In genomic region chr3:31625358-31625757, GRCh38 we compare ENCODE assay signal across 22 cellular contexts.
DNase-seq lines count a peak whose midpoint lies in the region; ATAC-seq, FAIRE-seq and TF ChIP-seq lines count a peak whose summit lies in the region.
"Had no signal": no experiment of that assay in that cellular context is flagged by ENCODE, and none has a peak within 500 bp of the region (broad histone marks: within the 10 kb centered on the region; RNA-seq: fewer than 3 reads in every experiment).

No MANE protein-coding gene starts in this region.

- no peak overlapping the region for H2BK5ac ChIP-seq in H1 (ENCODE audit: low read depth, low read length)

- TF ChIP-seq POLR2A in H1 (IDR thresholded peaks at IDR 0.05; ENCODE audit: control extremely low read depth in 1 of 2, low read depth in 2 of 2, low read length in 2 of 2): no peak

- no CpG with 5 or more reads among the region's 2 CpGs for WGBS in HUES64
- WGBS in H1 (ENCODE audit: extremely low coverage in 1 of 2, insufficient coverage in 1 of 2, insufficient read length in 1 of 2, insufficient replicate concordance in 2 of 2, low coverage in 1 of 2, low lambda C conversion rate in 2 of 2, missing lambda C conversion rate in 1 of 2), 2 experiments: 33% methylated on average over 2 of the region's 2 CpGs; no CpG with 5 or more reads in 1 of the 2 experiments

- H4K91ac ChIP-seq in H1 (replicated peaks; ENCODE audit: insufficient read length, low read length): no peak overlapping the region

- no peak for TF ChIP-seq RAD21 in H1 (IDR thresholded peaks at IDR 0.05 in 1 of 2, conservative IDR thresholded peaks at IDR 0.05 in 1 of 2; ENCODE audit: low read depth in 2 of 2, low read length in 2 of 2)

- H3K27ac ChIP-seq in HUES64 (ENCODE audit: low read depth, low read length) (peak overlapping the region; percentile 1; the same call in 1 of the 2 replicates), H1 (ENCODE audit: low read depth, low read length) (no peak overlapping the region)
- H3K27ac ChIP-seq in CD4-positive, alpha-beta memory T cell (ENCODE audit: low read depth, low read length): no peak overlapping the region
- H3K27ac ChIP-seq: A549; BLaER1 treated with 17β-estradiol and CSF1 and Interleukin-3, amounts not matched to agents 10 nM and 100 nM had no signal

- no peak overlapping the region for H3K4ac ChIP-seq in H1 (replicated peaks; ENCODE audit: insufficient read length, low read depth, low read length)

- no peak overlapping the region for H3K4me3 ChIP-seq in HAP-1
- H3K4me3 ChIP-seq in HUES64 (ENCODE audit: low read length): no peak overlapping the region
- H3K4me3 ChIP-seq in H1 (ENCODE audit: extremely low read depth in 1 of 4, insufficient read depth in 2 of 4, low read depth in 3 of 4, low read length in 4 of 4): peak overlapping the region in 1 of 4 experiments; percentile 24; a peak in 1 of 8 replicates
- H3K4me3 ChIP-seq in CD4-positive, alpha-beta memory T cell (ENCODE audit: low read length in 2 of 2): no peak overlapping the region
- H3K4me3 ChIP-seq: A549; BLaER1 treated with 17β-estradiol and CSF1 and Interleukin-3, amounts not matched to agents 10 nM and 100 nM had no signal

- DNase-seq in HAP-1 (ENCODE audit: low spot score in 2 of 2) (peak; percentile 27 to 65), H1 (ENCODE audit: low read depth in 1 of 2, low spot score in 2 of 2) (no peak), GM19238 (ENCODE audit: insufficient read length, low spot score) (no peak), NCI-H2171 treated with DMSO at 0.1 percent for 48 hours (lab: John Stamatoyannopoulos, UW) (no peak)
- DNase-seq in CD4-positive, alpha-beta memory T cell: no peak
- no peak for DNase-seq in stimulated activated naive CD8-positive, alpha-beta T cell treated with anti-CD3 and anti-CD28 coated beads, Interleukin-15, amount 100 ng/mL, for 72 hours
- DNase-seq: 8988T; ACHN; AML-193; BE2C; Calu3; CD4-positive, alpha-beta T cell; COR-L47; DMS53; DMS79 treated with DMSO at 0.1 percent for 48 hours; GOT3; H7 had no signal

- H3K4me1 ChIP-seq in HAP-1: peaks cover 34% of the 10 kb centered on the region
- peaks cover 34% of the 10 kb centered on the region for H3K4me1 ChIP-seq in HUES64 (ENCODE audit: insufficient read depth, low read length)
- H3K4me1 ChIP-seq in H1 (replicated peaks in 1 of 4; ENCODE audit: control insufficient read depth in 3 of 4, insufficient read depth in 4 of 4, low read length in 3 of 4): peaks cover 0 to 4% (median 2%) of the 10 kb centered on the region in 4 experiments; a peak in 2 of 7 replicates
- no peaks in the 10 kb centered on the region for H3K4me1 ChIP-seq in CD4-positive, alpha-beta memory T cell (ENCODE audit: insufficient read depth, low read length)
- H3K4me1 ChIP-seq: A549, BE2C had no signal

- H4K8ac ChIP-seq in H1 (ENCODE audit: extremely low read depth, insufficient read depth, low read length): no peak overlapping the region

- H4K5ac ChIP-seq in H1 (ENCODE audit: insufficient read length, low read depth, low read length): no peak overlapping the region

- H3K9ac ChIP-seq in HUES64 (ENCODE audit: low read depth, low read length) (no peak overlapping the region), H1 (replicated peaks in 1 of 4; ENCODE audit: extremely low read depth in 1 of 4, low read depth in 3 of 4, low read length in 3 of 4) (no peak overlapping the region)
- H3K9ac ChIP-seq: BLaER1 treated with 17β-estradiol and CSF1 and Interleukin-3, amounts not matched to agents 10 nM and 100 nM had no signal

- TF ChIP-seq CTCF in H1 (IDR thresholded peaks at IDR 0.05; ENCODE audit: control extremely low read depth in 1 of 3, insufficient read depth in 1 of 3, low read depth in 1 of 3, low read length in 3 of 3): no peak

- no peak for TF ChIP-seq EP300 in H1 (IDR thresholded peaks at IDR 0.05; ENCODE audit: borderline replicate concordance in 1 of 2, low read depth in 2 of 2, low read length in 2 of 2)

- H3K36me3 ChIP-seq in HAP-1 (replicated peaks) (peaks cover 13% of the 10 kb centered on the region), HUES64 (ENCODE audit: insufficient read depth, low read length) (peaks cover 85% of the 10 kb centered on the region), H1 (ENCODE audit: control insufficient read depth in 2 of 4, insufficient read depth in 4 of 4, low read length in 3 of 4) (peaks cover 0 to 19% (median 5%) of the 10 kb centered on the region in 4 experiments; a peak in 2 of 8 replicates)
- peaks cover 74% of the 10 kb centered on the region for H3K36me3 ChIP-seq in CD4-positive, alpha-beta memory T cell (ENCODE audit: insufficient read depth, low read length)
- H3K36me3 ChIP-seq: BE2C had no signal

- H3K9me3 ChIP-seq in HAP-1 (no peaks in the 10 kb centered on the region), HUES64 (ENCODE audit: insufficient read depth, low read depth, low read length) (no peaks in the 10 kb centered on the region), H1 (ENCODE audit: insufficient read depth in 2 of 2, low read depth in 1 of 2, low read length in 1 of 2) (no peaks in the 10 kb centered on the region)
- H3K9me3 ChIP-seq in CD4-positive, alpha-beta memory T cell (ENCODE audit: control insufficient read depth in 1 of 2, low read length in 2 of 2): no peaks in the 10 kb centered on the region
- H3K9me3 ChIP-seq: A549; BE2C; BLaER1 treated with 17β-estradiol and CSF1 and Interleukin-3, amounts not matched to agents 10 nM and 100 nM had no signal

- H3K23me2 ChIP-seq in H1 (ENCODE audit: low read depth, low read length): no peaks in the 10 kb centered on the region

- H3K4me2 ChIP-seq in H1 (ENCODE audit: insufficient read depth in 1 of 2, low read depth in 2 of 2, low read length in 2 of 2): no peak overlapping the region
- H3K4me2 ChIP-seq: A549; BLaER1 treated with 17β-estradiol and CSF1 and Interleukin-3, amounts not matched to agents 10 nM and 100 nM had no signal

- H2BK20ac ChIP-seq in H1 (ENCODE audit: low read length): no peak overlapping the region

- H3K9me3 Mint-ChIP-seq in CD4-positive, alpha-beta memory T cell: no peaks in the 10 kb centered on the region
- H3K9me3 Mint-ChIP-seq in stimulated activated naive CD8-positive, alpha-beta T cell treated with anti-CD3 and anti-CD28 coated beads, Interleukin-15, amount 100 ng/mL, for 72 hours: no peaks in the 10 kb centered on the region
- H3K9me3 Mint-ChIP-seq: CD14-positive monocyte; CD4-positive, alpha-beta T cell had no signal

- no peak overlapping the region for H2BK120ac ChIP-seq in H1 (replicated peaks; ENCODE audit: low read depth, low read length)

- no peak overlapping the region for H2BK15ac ChIP-seq in H1 (ENCODE audit: low read length)

- H3K27me3 Mint-ChIP-seq in CD4-positive, alpha-beta memory T cell: no peaks in the 10 kb centered on the region
- no peaks in the 10 kb centered on the region for H3K27me3 Mint-ChIP-seq in stimulated activated naive CD8-positive, alpha-beta T cell treated with anti-CD3 and anti-CD28 coated beads, Interleukin-15, amount 100 ng/mL, for 72 hours
- H3K27me3 Mint-ChIP-seq: CD4-positive, alpha-beta T cell had no signal

- POLR2A ChIA-PET in H1 (lab: Charles Lee; ENCODE audit: partially characterized antibody): interaction anchor here (0.6 kb wide), 2 partner anchors 123 to 281 kb away, joined by 3 read pairs; no protein-coding TSS in a partner anchor
- POLR2A ChIA-PET in CD4-positive, alpha-beta memory T cell (lab: Charles Lee; ENCODE audit: partially characterized antibody): interaction anchor here (0.5 to 1.4 kb wide), 3 partner anchors 10 to 113 kb away, joined by 3 to 4 read pairs (median 4); no protein-coding TSS in a partner anchor

- H3K79me2 ChIP-seq in H1 (ENCODE audit: control insufficient read depth in 1 of 2, insufficient read depth in 2 of 2, low read length in 2 of 2): no peaks in the 10 kb centered on the region

- ATAC-seq in stimulated activated naive CD8-positive, alpha-beta T cell treated with anti-CD3 and anti-CD28 coated beads, Interleukin-15, amount 100 ng/mL, for 72 hours: no peak
- ATAC-seq: A549, HCT116 had no signal

- no peak overlapping the region for H3K18ac ChIP-seq in H1 (ENCODE audit: extremely low read depth, low read length)

- no peak overlapping the region for H3K56ac ChIP-seq in H1 (replicated peaks; ENCODE audit: insufficient read length, low read depth, low read length)

- no peaks in the 10 kb centered on the region; the same call in 1 of the 2 replicates for H3K79me1 ChIP-seq in H1 (ENCODE audit: low read depth, low read length)

- intact Hi-C loops in CD4-positive, alpha-beta memory T cell (cut with micrococcal nuclease): no loop called here

- H3K4me3 Mint-ChIP-seq in CD4-positive, alpha-beta memory T cell: no peak overlapping the region
- H3K4me3 Mint-ChIP-seq in stimulated activated naive CD8-positive, alpha-beta T cell treated with anti-CD3 and anti-CD28 coated beads, Interleukin-15, amount 100 ng/mL, for 72 hours: no peak overlapping the region
- H3K4me3 Mint-ChIP-seq: CD14-positive monocyte; CD4-positive, alpha-beta T cell had no signal

- FAIRE-seq in H1 (lab: Jason Lieb, UNC): no peak
- FAIRE-seq: A549 had no signal

- peaks cover 77 to 88% of the 10 kb centered on the region in 2 donors for H3K36me3 Mint-ChIP-seq in CD4-positive, alpha-beta memory T cell

- in situ Hi-C loops in HAP-1 (cut with MboI; ENCODE audit: low sequenced_read_pairs): no loop called here

- no peak overlapping the region for H2AFZ ChIP-seq in H1 (ENCODE audit: low read length)

- CTCF ChIA-PET in H1 (lab: Charles Lee; ENCODE audit: partially characterized antibody): interaction anchor here (0.8 to 1.1 kb wide), 2 partner anchors 14 kb away, joined by 3 to 6 read pairs; no protein-coding TSS in a partner anchor
- CTCF ChIA-PET in CD4-positive, alpha-beta memory T cell (lab: Charles Lee; ENCODE audit: partially characterized antibody): interaction anchor here (1.0 to 1.7 kb wide), 3 partner anchors 14 to 93 kb away, joined by 4 to 5 read pairs (median 4); partner anchors contain the start of gene STT3B

- H2AK5ac ChIP-seq in H1 (ENCODE audit: low read depth, low read length): no peak overlapping the region

- H3K23ac ChIP-seq in H1 (ENCODE audit: insufficient read length): no peak overlapping the region

- peaks cover 0 to 2% of the 10 kb centered on the region in 2 experiments for H4K20me1 ChIP-seq in H1 (replicated peaks in 1 of 2; ENCODE audit: control insufficient read depth in 1 of 2, insufficient read depth in 2 of 2, low read length in 2 of 2)

- H2BK12ac ChIP-seq in H1 (ENCODE audit: low read depth, low read length): no peak overlapping the region

- H3K27me3 ChIP-seq in HAP-1 (ENCODE audit: low read depth) (no peaks in the 10 kb centered on the region), HUES64 (ENCODE audit: insufficient read depth, low read length) (no peaks in the 10 kb centered on the region), H1 (replicated peaks in 1 of 4; ENCODE audit: control insufficient read depth in 3 of 4, extremely low read depth in 1 of 4, insufficient read depth in 3 of 4, low read length in 3 of 4) (no peaks in the 10 kb centered on the region)
- H3K27me3 ChIP-seq in CD4-positive, alpha-beta memory T cell (ENCODE audit: insufficient read depth, low read length): no peaks in the 10 kb centered on the region
- H3K27me3 ChIP-seq: BE2C; BLaER1 treated with 17β-estradiol and CSF1 and Interleukin-3, amounts not matched to agents 10 nM and 100 nM had no signal

- peaks cover 14 to 22% (median 16%) of the 10 kb centered on the region in 4 donors for H3K4me1 Mint-ChIP-seq in CD4-positive, alpha-beta memory T cell
- H3K4me1 Mint-ChIP-seq in stimulated activated naive CD8-positive, alpha-beta T cell treated with anti-CD3 and anti-CD28 coated beads, Interleukin-15, amount 100 ng/mL, for 72 hours: peaks cover 40% of the 10 kb centered on the region

- no peak overlapping the region for H3K27ac Mint-ChIP-seq in CD4-positive, alpha-beta memory T cell
- H3K27ac Mint-ChIP-seq in stimulated activated naive CD8-positive, alpha-beta T cell treated with anti-CD3 and anti-CD28 coated beads, Interleukin-15, amount 100 ng/mL, for 72 hours: peak overlapping the region in 1 of 2 donors; percentile 76

- no peak overlapping the region for H3K14ac ChIP-seq in H1 (ENCODE audit: insufficient read length)

Comparison
In these comparisons a context has a peak if more than half of its experiments do, and no peak if none do; other contexts are left out.
1. DNase-seq: peak in HAP-1 (2 of 2); none in H1 (0 of 2), GM19238 (single experiment), NCI-H2171 treated with DMSO at 0.1 percent for 48 hours (single experiment), CD4-positive, alpha-beta memory T cell (0 of 5) and stimulated activated naive CD8-positive, alpha-beta T cell treated with anti-CD3 and anti-CD28 coated beads, Interleukin-15, amount 100 ng/mL, for 72 hours (0 of 2).